Comparison of ENCODE assay signal across 23 cellular contexts in genomic region chr10:58867683-58868082, GRCh38.
DNase-seq lines count a peak whose midpoint lies in the region; ATAC-seq and TF ChIP-seq lines count a peak whose summit lies in the region.
"Had no signal": no experiment of that assay in that cellular context is flagged by ENCODE, and none has a peak within 500 bp of the region (broad histone marks: within the 10 kb centered on the region; RNA-seq: fewer than 3 reads in every experiment).

No MANE protein-coding gene starts in this region.

- no peak for TF ChIP-seq CTCF in BE2C (IDR thresholded peaks at IDR 0.05; ENCODE audit: low read depth, low read length)

- no peaks in the 10 kb centered on the region for H3K36me3 ChIP-seq in BE2C
- H3K36me3 ChIP-seq: ascending aorta, thyroid gland had no signal

- no peaks in the 10 kb centered on the region for H3K9me3 ChIP-seq in BE2C
- H3K9me3 ChIP-seq: ascending aorta, thyroid gland had no signal

- no peak for DNase-seq in BE2C
- DNase-seq in stimulated activated CD4-positive, alpha-beta T cell treated with anti-CD3 and anti-CD28 coated beads, Interleukin-2, amount 100 ng/mL, for 48 hours: no peak
- DNase-seq in T1000 (lab: John Stamatoyannopoulos, UW): no peak
- DNase-seq: activated CD4-positive, alpha-beta memory T cell treated with anti-CD3 and anti-CD28 coated beads, Interleukin-2, amount 10 ng/mL, durations not matched to agents 7 days and 5 days; activated naive CD4-positive, alpha-beta T cell treated with anti-CD3 and anti-CD28 coated beads, Interleukin-2, amount 10 ng/mL, durations not matched to agents 7 days and 5 days; activated T-cell treated with anti-CD3 and anti-CD28 coated beads, Interleukin-2, amount 50 U/mL, for 1 hour; DMS153; GDM1; GOT3; mesendoderm; NCI-H774; SHP77; stimulated activated naive CD4-positive, alpha-beta T cell; T-helper 17 cell; thyroid gland had no signal

- ATAC-seq in GM18502 (IDR thresholded peaks at IDR 0.05; ENCODE audit: poor library complexity, unreplicated experiment): peak; percentile 92
- ATAC-seq in GM19025 (IDR thresholded peaks at IDR 0.05; ENCODE audit: low read depth, unreplicated experiment): peak; percentile 84
- peak; percentile 70 for ATAC-seq in HG02798 (IDR thresholded peaks at IDR 0.05; ENCODE audit: poor library complexity, unreplicated experiment)
- ATAC-seq in HG03520 (IDR thresholded peaks at IDR 0.05; ENCODE audit: unreplicated experiment): peak; percentile 73
- no peak for ATAC-seq in GM21367 (IDR thresholded peaks at IDR 0.05; ENCODE audit: unreplicated experiment)
- ATAC-seq: natural killer cell treated with Interleukin-12 subunit alpha and Interleukin-12 subunit beta and Interleukin-15 and Interleukin-18, amount 100 ng/mL, for 72 hours; sciatic nerve; T-helper 17 cell had no signal

- no peaks in the 10 kb centered on the region for H3K27me3 ChIP-seq in BE2C
- H3K27me3 ChIP-seq: ascending aorta, thyroid gland had no signal

- no peaks in the 10 kb centered on the region for H3K4me1 ChIP-seq in BE2C
- H3K4me1 ChIP-seq: ascending aorta, thyroid gland had no signal

- H3K4me3 ChIP-seq in BE2C (ENCODE audit: low read depth, low read length): no peak overlapping the region
- H3K4me3 ChIP-seq: ascending aorta, thyroid gland had no signal
